In genomic region chr11:68331338-68331947, GRCh38 we compare ENCODE assay signal across 9 cellular contexts. TPM values are rescaled to one million over a fixed set of nuclear protein-coding genes. Genes with fewer than 3 reads are reported as not detected.
DNase-seq lines count a peak whose midpoint lies in the region; ATAC-seq and TF ChIP-seq lines count a peak whose summit lies in the region.
"Had no signal": no experiment of that assay in that cellular context is flagged by ENCODE, and none has a peak within 500 bp of the region (broad histone marks: within the 10 kb centered on the region; RNA-seq: fewer than 3 reads in every experiment).

No MANE protein-coding gene starts in this region.

- DNase-seq in activated T-cell treated with anti-CD3 and anti-CD28 coated beads, Interleukin-2, amount 50 U/mL, for 24 hours, result peak; percentile 46
- no peak for DNase-seq in left lobe of liver (ENCODE audit: low spot score)
- no peak for DNase-seq in spleen
- DNase-seq in RKO (ENCODE audit: low spot score), result no peak
- DNase-seq in activated effector memory CD4-positive, alpha-beta T cell treated with anti-CD3 and anti-CD28 coated beads, Interleukin-2, amount 50 U/mL, for 16 hours, result no peak
- DNase-seq in HuH-7.5 (ENCODE audit: low spot score), result no peak
- no peak for DNase-seq in NCI-H345 (lab: John Stamatoyannopoulos, UW)
- DNase-seq: effector CD4-positive, alpha-beta T cell had no signal

- H3K36me3 Mint-ChIP-seq in activated T-cell treated with anti-CD3 and anti-CD28 coated beads, Interleukin-2, amount 50 U/mL, for 24 hours (ENCODE audit: low read depth), result no peaks in the 10 kb centered on the region

- peak; percentile 48 for ATAC-seq in left lobe of liver

- H3K9ac ChIP-seq in HUES48 (ENCODE audit: low read depth, low read length), result no peak overlapping the region

- H3K9me3 Mint-ChIP-seq in activated T-cell treated with anti-CD3 and anti-CD28 coated beads, Interleukin-2, amount 50 U/mL, for 24 hours, result no peaks in the 10 kb centered on the region

- intact Hi-C loops in spleen (cut with DNase I; ENCODE audit: low total_unique reads), result no loop called here

- H3K4me1 ChIP-seq in HUES48 (ENCODE audit: control insufficient read depth, insufficient read depth, low read length) (peaks cover 50% of the 10 kb centered on the region), spleen (peaks cover 24 to 75% (median 55%) of the 10 kb centered on the region in 6 donors)

- TF ChIP-seq CTCF in spleen (IDR thresholded peaks at IDR 0.05 in 8 of 11, conservative IDR thresholded peaks at IDR 0.05 in 3 of 11), result no peak

- H3K27ac ChIP-seq in HUES48 (ENCODE audit: low read depth, low read length), result peak overlapping the region; percentile 15
- peak overlapping the region in 7 of 8 donors; percentile 16 to 83 (median 72) for H3K27ac ChIP-seq in spleen

- H3K4me1 Mint-ChIP-seq in activated T-cell treated with anti-CD3 and anti-CD28 coated beads, Interleukin-2, amount 50 U/mL, for 24 hours (ENCODE audit: low read depth), result peaks cover 63% of the 10 kb centered on the region

- H3K4me3 Mint-ChIP-seq in activated T-cell treated with anti-CD3 and anti-CD28 coated beads, Interleukin-2, amount 50 U/mL, for 24 hours, result peak overlapping the region; percentile 21

- no peaks in the 10 kb centered on the region for H3K27me3 Mint-ChIP-seq in activated T-cell treated with anti-CD3 and anti-CD28 coated beads, Interleukin-2, amount 50 U/mL, for 24 hours

- H3K4me3 ChIP-seq in HUES48 (ENCODE audit: low read depth, low read length), result no peak overlapping the region
- H3K4me3 ChIP-seq in spleen, result no peak overlapping the region

- WGBS in spleen, 5 donors, result 21 to 31% (median 24%) methylated on average over 13 to 14 of the region's 14 CpGs

- no peaks in the 10 kb centered on the region for H3K27me3 ChIP-seq in HUES48 (ENCODE audit: control insufficient read depth, insufficient read depth, low read length)
- H3K27me3 ChIP-seq in spleen (replicated peaks in 1 of 7), result peaks cover 0 to 3% (median 0%) of the 10 kb centered on the region in 7 donors

- peak overlapping the region; percentile 65 for H3K27ac Mint-ChIP-seq in activated T-cell treated with anti-CD3 and anti-CD28 coated beads, Interleukin-2, amount 50 U/mL, for 24 hours

- H3K36me3 ChIP-seq in HUES48 (ENCODE audit: control insufficient read depth, insufficient read depth, low read length) (no peaks in the 10 kb centered on the region), spleen (no peaks in the 10 kb centered on the region)

- H3K9me3 ChIP-seq in HUES48 (ENCODE audit: control insufficient read depth, insufficient read depth, low read length) (no peaks in the 10 kb centered on the region), spleen (no peaks in the 10 kb centered on the region)

- no peak for TF ChIP-seq POLR2A in spleen (IDR thresholded peaks at IDR 0.05)

RNA-seq across cellular contexts. Expression of gene LRP5, which starts 19.1 kb away (rescaled TPM):
- 114 TPM for total RNA-seq in left lobe of liver
- total RNA-seq in spleen, result 10 to 100 TPM; 11.6 to 21.8 (median 17.8) TPM
- polyA plus RNA-seq in spleen, result 1 to 10 TPM; 3.9 to 7.2 (median 5.6) TPM

RNA-seq across cellular contexts. Expression of gene C11orf24, which starts 59.7 kb away (rescaled TPM):
- total RNA-seq in left lobe of liver (50.1 TPM), spleen (10 to 100 TPM; 17.4 to 36.0 (median 25.9) TPM)
- 10 to 100 TPM; 15.9 to 22.1 (median 17.9) TPM for polyA plus RNA-seq in spleen
